In genomic region chr4:11252149-11252548, GRCh38 we compare ENCODE assay signal across 14 cellular contexts.
DNase-seq lines count a peak whose midpoint lies in the region; ATAC-seq and TF ChIP-seq lines count a peak whose summit lies in the region.
"Had no signal": no experiment of that assay in that cellular context is flagged by ENCODE, and none has a peak within 500 bp of the region (broad histone marks: within the 10 kb centered on the region; RNA-seq: fewer than 3 reads in every experiment).

No MANE protein-coding gene starts in this region.

- ATAC-seq in GM18505 (IDR thresholded peaks at IDR 0.05; ENCODE audit: unreplicated experiment) (peak; percentile 61), GM21423 (IDR thresholded peaks at IDR 0.05; ENCODE audit: unreplicated experiment) (no peak)
- ATAC-seq: T-cell had no signal

- no peaks in the 10 kb centered on the region for H3K27me3 ChIP-seq in endodermal cell (ENCODE audit: control insufficient read depth, insufficient read depth, low read length, poor library complexity, severe bottlenecking)

- peaks cover 4% of the 10 kb centered on the region for H3K9me3 Mint-ChIP-seq in endodermal cell

- H3K27ac Mint-ChIP-seq in endodermal cell = no peak overlapping the region
- H3K27ac Mint-ChIP-seq: T-cell had no signal

- no peak overlapping the region for H3K4me3 Mint-ChIP-seq in endodermal cell
- H3K4me3 Mint-ChIP-seq: T-cell had no signal

- peak; percentile 60 for TF ChIP-seq CTCF in endodermal cell (conservative IDR thresholded peaks at IDR 0.05)

- H3K27ac ChIP-seq in endodermal cell (ENCODE audit: low read depth, low read length) = no peak overlapping the region

- H3K4me3 ChIP-seq in Jurkat, Clone E6-1 (ENCODE audit: low read length) = no peak overlapping the region
- H3K4me3 ChIP-seq in endodermal cell (ENCODE audit: low read length) = peak overlapping the region; percentile 28

- peaks cover 13% of the 10 kb centered on the region for H3K4me1 ChIP-seq in endodermal cell (ENCODE audit: control insufficient read depth, insufficient read depth, low read length)

- peaks cover 5% of the 10 kb centered on the region for H3K9me3 ChIP-seq in endodermal cell (ENCODE audit: control insufficient read depth, low read length)

- H3K4me1 Mint-ChIP-seq in endodermal cell = peaks cover 24% of the 10 kb centered on the region
- H3K4me1 Mint-ChIP-seq: T-cell had no signal

- H3K27me3 Mint-ChIP-seq in endodermal cell (ENCODE audit: insufficient read depth) = no peaks in the 10 kb centered on the region

- no peak overlapping the region for H3K9ac ChIP-seq in endodermal cell (ENCODE audit: extremely low read depth, low read length, poor library complexity, severe bottlenecking)

- WGBS in endodermal cell (ENCODE audit: insufficient coverage in 1 of 2, insufficient read length in 1 of 2), 2 experiments = 24 to 34% methylated on average over 2 to 3 of the region's 3 CpGs

- DNase-seq in Jurkat, Clone E6-1 (ENCODE audit: low read depth, low spot score) = peak; percentile 49
- DNase-seq in endodermal cell (peak; percentile 86), AML-193 (lab: John Stamatoyannopoulos, UW) (no peak), COLO829 (ENCODE audit: low spot score) (no peak)
- no peak for DNase-seq in activated CD8-positive, alpha-beta memory T cell treated with anti-CD3 and anti-CD28 coated beads for 24 hours
- DNase-seq: C1 segment of cervical spinal cord, EL, IMR-90, NCI-H1436, NCI-H446, T-cell, T1000 had no signal

- no peak for TF ChIP-seq POLR2A in GM18505 (IDR thresholded peaks at IDR 0.05; ENCODE audit: borderline replicate concordance, extremely low read depth, insufficient read depth, insufficient read length)

- H3K36me3 Mint-ChIP-seq in endodermal cell (ENCODE audit: low read depth) = no peaks in the 10 kb centered on the region
- H3K36me3 Mint-ChIP-seq: T-cell had no signal

- no peaks in the 10 kb centered on the region for H3K36me3 ChIP-seq in endodermal cell (ENCODE audit: control insufficient read depth, insufficient read depth, low read length)

Comparison
In these comparisons a context has a peak if more than half of its experiments do, and no peak if none do; other contexts are left out.
1. DNase-seq: peak in Jurkat, Clone E6-1 (single experiment) and endodermal cell (single experiment); none in AML-193 (0 of 2), COLO829 (single experiment) and activated CD8-positive, alpha-beta memory T cell treated with anti-CD3 and anti-CD28 coated beads for 24 hours (single experiment).